18 cellular contexts compared by ENCODE assay signal in the genomic region with DNA sequence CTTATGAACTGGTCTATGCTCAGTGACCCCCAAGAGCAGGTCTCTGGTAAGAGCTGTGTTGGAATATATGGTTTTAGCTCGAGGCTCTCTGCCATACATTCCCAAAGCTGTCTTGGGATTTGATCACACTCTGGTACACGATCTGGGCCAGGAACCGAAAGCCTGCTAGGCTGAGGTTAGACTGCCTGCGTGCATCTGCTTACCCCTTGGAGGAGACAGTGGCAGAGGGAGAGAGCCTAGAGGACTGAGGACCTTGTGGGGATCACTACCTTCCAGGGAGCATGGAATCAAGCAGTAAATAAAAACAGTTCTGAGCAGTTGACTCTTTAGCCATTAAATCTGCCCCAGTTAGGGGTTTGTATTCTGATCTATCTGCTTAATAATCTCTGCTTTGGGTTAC.
DNase-seq lines count a peak whose midpoint lies in the region; ATAC-seq and TF ChIP-seq lines count a peak whose summit lies in the region.
"Had no signal": no experiment of that assay in that cellular context is flagged by ENCODE, and none has a peak within 500 bp of the region (broad histone marks: within the 10 kb centered on the region; RNA-seq: fewer than 3 reads in every experiment).

No MANE protein-coding gene starts in this region.

- peaks cover 9% of the 10 kb centered on the region; the same call in 1 of the 2 replicates for H3K9me1 ChIP-seq in IMR-90 (ENCODE audit: insufficient read depth, low read length)

- no peak overlapping the region for H4K8ac ChIP-seq in IMR-90 (ENCODE audit: low read depth in 2 of 2, low read length in 2 of 2)

- H3K36me3 ChIP-seq in IMR-90 (ENCODE audit: control insufficient read depth, insufficient read depth, low read length) (peaks cover 9% of the 10 kb centered on the region), lower lobe of right lung (no peaks in the 10 kb centered on the region)

- no peak overlapping the region for H2BK20ac ChIP-seq in IMR-90 (ENCODE audit: low read depth, low read length)

- H3K4me2 ChIP-seq in IMR-90 (ENCODE audit: low read depth, low read length), result no peak overlapping the region; the same call in 1 of the 2 replicates

- CTCF ChIA-PET in IMR-90 (lab: Yijun Ruan, JAX), result no interaction called here

- TF ChIP-seq CTCF in IMR-90 (conservative IDR thresholded peaks at IDR 0.05; ENCODE audit: low read depth, low read length) (no peak), coronary artery (IDR thresholded peaks at IDR 0.05) (no peak), lower lobe of right lung (IDR thresholded peaks at IDR 0.05) (no peak)

- no peak overlapping the region for H4K91ac ChIP-seq in IMR-90 (ENCODE audit: insufficient read depth, low read depth, low read length)

- H2BK15ac ChIP-seq in IMR-90 (ENCODE audit: low read depth, low read length), result no peak overlapping the region

- H3K9me3 Mint-ChIP-seq in stimulated activated memory B cell treated with anti-CD40 and anti-IgM and Interleukin-4, amounts not matched to agents 10 μg/mL and 1 μg/mL and 100 μg/mL, for 72 hours, result peaks cover 5% of the 10 kb centered on the region
- H3K9me3 Mint-ChIP-seq: activated naive CD4-positive, alpha-beta T cell treated with anti-CD3 and anti-CD28 coated beads, Interleukin-2, amount 10 ng/mL, durations not matched to agents 7 days and 5 days had no signal

- H3K4me1 Mint-ChIP-seq in stimulated activated memory B cell treated with anti-CD40 and anti-IgM and Interleukin-4, amounts not matched to agents 10 μg/mL and 1 μg/mL and 100 μg/mL, for 72 hours, result peaks cover 51% of the 10 kb centered on the region
- H3K4me1 Mint-ChIP-seq: activated naive CD4-positive, alpha-beta T cell treated with anti-CD3 and anti-CD28 coated beads, Interleukin-2, amount 10 ng/mL, durations not matched to agents 7 days and 5 days had no signal

- H3K4me3 ChIP-seq in IMR-90 (ENCODE audit: insufficient read depth, low read depth, low read length), result no peak overlapping the region
- H3K4me3 ChIP-seq in coronary artery, result peak overlapping the region; percentile 52
- no peak overlapping the region for H3K4me3 ChIP-seq in lower lobe of right lung
- H3K4me3 ChIP-seq: MG63 had no signal

- H2BK120ac ChIP-seq in IMR-90 (ENCODE audit: low read depth, low read length), result no peak overlapping the region

- POLR2A ChIA-PET in IMR-90 (lab: Charles Lee; ENCODE audit: unreplicated experiment), result no interaction called here

- H3K4me3 Mint-ChIP-seq in stimulated activated memory B cell treated with anti-CD40 and anti-IgM and Interleukin-4, amounts not matched to agents 10 μg/mL and 1 μg/mL and 100 μg/mL, for 72 hours, result no peak overlapping the region
- H3K4me3 Mint-ChIP-seq: activated naive CD4-positive, alpha-beta T cell treated with anti-CD3 and anti-CD28 coated beads, Interleukin-2, amount 10 ng/mL, durations not matched to agents 7 days and 5 days had no signal

- H3K4me1 ChIP-seq in IMR-90 (ENCODE audit: control insufficient read depth, insufficient read depth, low read length), result peaks cover 5% of the 10 kb centered on the region
- H3K4me1 ChIP-seq in lower lobe of right lung, result peaks cover 20% of the 10 kb centered on the region

- no peak overlapping the region for H2BK5ac ChIP-seq in IMR-90 (ENCODE audit: low read depth, low read length, poor library complexity, severe bottlenecking)

- BruUV-seq in IMR-90 (replicated peaks; lab: Mats Ljungman, UMichigan), result no TSS peak

- H3K27ac Mint-ChIP-seq in stimulated activated memory B cell treated with anti-CD40 and anti-IgM and Interleukin-4, amounts not matched to agents 10 μg/mL and 1 μg/mL and 100 μg/mL, for 72 hours, result peak overlapping the region; percentile 33
- H3K27ac Mint-ChIP-seq: activated naive CD4-positive, alpha-beta T cell treated with anti-CD3 and anti-CD28 coated beads, Interleukin-2, amount 10 ng/mL, durations not matched to agents 7 days and 5 days had no signal

- H3K79me1 ChIP-seq in IMR-90 (ENCODE audit: low read depth in 1 of 2, low read length in 2 of 2), result peaks cover 43 to 72% of the 10 kb centered on the region in 2 experiments

- 0 out of 2 replicates have a peak overlapping the region, but pooled peaks have one; percentile 35 for H3K23ac ChIP-seq in IMR-90 (ENCODE audit: low read depth, low read length)

- no peak overlapping the region for H3K18ac ChIP-seq in IMR-90 (ENCODE audit: low read depth, low read length)

- intact Hi-C loops in IMR-90 (cut with micrococcal nuclease) (no loop called here), lower lobe of right lung (cut with DNase I) (no loop called here)

- no peak for DNase-seq in IMR-90
- DNase-seq in coronary artery (ENCODE audit: low spot score), result no peak
- no peak for DNase-seq in lower lobe of right lung
- no peak for DNase-seq in HCEC 1CT
- DNase-seq in NCI-H146 (lab: John Stamatoyannopoulos, UW), result no peak
- no peak for DNase-seq in middle frontal gyrus (ENCODE audit: extremely low spot score, low spot score)
- DNase-seq: activated CD4-positive, alpha-beta T cell treated with anti-CD3 and anti-CD28 coated beads, Interleukin-2, amount 50 U/mL, for 1 hour; activated naive CD4-positive, alpha-beta T cell treated with anti-CD3 and anti-CD28 coated beads, Interleukin-2, amount 10 ng/mL, durations not matched to agents 7 days and 5 days; activated T-cell treated with anti-CD3 and anti-CD28 coated beads for 4 hours; MG63; NCI-H187 treated with DMSO at 0.1 percent for 48 hours; NCI-H446 treated with DMSO at 0.1 percent for 48 hours; OCI-M1; T1000 had no signal

- no peaks in the 10 kb centered on the region for H3K27me3 Mint-ChIP-seq in stimulated activated memory B cell treated with anti-CD40 and anti-IgM and Interleukin-4, amounts not matched to agents 10 μg/mL and 1 μg/mL and 100 μg/mL, for 72 hours
- H3K27me3 Mint-ChIP-seq: progenitor cell of endocrine pancreas had no signal

- H3K9me3 ChIP-seq in IMR-90 (ENCODE audit: control insufficient read depth, insufficient read depth, low read length) (0 out of 2 replicates have a peak, but pooled peaks cover 3% of the 10 kb centered on the region), lower lobe of right lung (peaks cover 11% of the 10 kb centered on the region)
- H3K9me3 ChIP-seq: MG63 had no signal

- no peak overlapping the region for H3K14ac ChIP-seq in IMR-90 (replicated peaks; ENCODE audit: low read depth, low read length)

- TF ChIP-seq RAD21 in IMR-90 (IDR thresholded peaks at IDR 0.05; ENCODE audit: low read length), result no peak

- in situ Hi-C loops in IMR-90 (cut with MboI; ENCODE audit: low sequenced_read_pairs), result no loop called here

- TF ChIP-seq POLR2A in IMR-90 (IDR thresholded peaks at IDR 0.05; ENCODE audit: low read depth, low read length), result no peak

- no peak overlapping the region; the same call in 1 of the 2 replicates for H3K4ac ChIP-seq in IMR-90 (ENCODE audit: low read depth, low read length)

- H4K5ac ChIP-seq in IMR-90 (ENCODE audit: low read depth, low read length), result peak overlapping the region; percentile 30

- 83% methylated on average over 1 of the region's 4 CpGs; no CpG with 5 or more reads in 1 of the 2 experiments for WGBS in IMR-90 (ENCODE audit: extremely low coverage in 2 of 2, insufficient read length in 1 of 2), 2 experiments

- no peaks in the 10 kb centered on the region for H3K27me3 ChIP-seq in IMR-90 (ENCODE audit: control insufficient read depth, insufficient read depth, low read length)
- H3K27me3 ChIP-seq in lower lobe of right lung (ENCODE audit: low read depth), result no peaks in the 10 kb centered on the region
- H3K27me3 ChIP-seq: MG63 had no signal

- dilution Hi-C loops in IMR-90 (cut with HindIII; ENCODE audit: low sequenced_read_pairs, unreplicated experiment), result no loop called here

- ATAC-seq in IMR-90 (ENCODE audit: low read depth) (no peak; the same call in 1 of the 2 replicates), lower lobe of right lung (no peak), HG03108 (IDR thresholded peaks at IDR 0.05; ENCODE audit: unreplicated experiment) (no peak)
- ATAC-seq in stimulated activated memory B cell treated with anti-CD40 and anti-IgM and Interleukin-4, amounts not matched to agents 10 μg/mL and 1 μg/mL and 100 μg/mL, for 72 hours, result no peak
- ATAC-seq: HCT116 had no signal

- H3K36me3 Mint-ChIP-seq in stimulated activated memory B cell treated with anti-CD40 and anti-IgM and Interleukin-4, amounts not matched to agents 10 μg/mL and 1 μg/mL and 100 μg/mL, for 72 hours, result peaks cover 44% of the 10 kb centered on the region
- H3K36me3 Mint-ChIP-seq: activated naive CD4-positive, alpha-beta T cell treated with anti-CD3 and anti-CD28 coated beads, Interleukin-2, amount 10 ng/mL, durations not matched to agents 7 days and 5 days had no signal

- H2AK9ac ChIP-seq in IMR-90 (replicated peaks; ENCODE audit: low read depth, low read length, poor library complexity), result peak overlapping the region; percentile 63

- no peak overlapping the region; the same call in 1 of the 2 replicates for H2AK5ac ChIP-seq in IMR-90 (ENCODE audit: low read depth, low read length)

- H4K20me1 ChIP-seq in IMR-90 (ENCODE audit: insufficient read depth, low read length), result peaks cover 5% of the 10 kb centered on the region; the same call in 1 of the 2 replicates

- H3K27ac ChIP-seq in IMR-90 (ENCODE audit: insufficient read depth, low read length), result no peak overlapping the region
- H3K27ac ChIP-seq in coronary artery, result peak overlapping the region in 1 of 2 donors; percentile 33
- H3K27ac ChIP-seq in lower lobe of right lung, result peak overlapping the region; percentile 15

- no peak overlapping the region for H3K56ac ChIP-seq in IMR-90 (ENCODE audit: extremely low read depth, insufficient read depth, low read length)

- H3K9ac ChIP-seq in IMR-90 (ENCODE audit: low read depth, low read length), result no peak overlapping the region

- H2AFZ ChIP-seq in IMR-90 (replicated peaks; ENCODE audit: low read length, poor library complexity), result no peak overlapping the region

TF ChIP-seq in IMR-90, 13 proteins besides CTCF, POLR2A, EP300 and RAD21:
- no peak for TF ChIP-seq SMC3 (IDR thresholded peaks at IDR 0.05; ENCODE audit: low read depth, low read length)
- TF ChIP-seq RFX5 (IDR thresholded peaks at IDR 0.05; ENCODE audit: low read depth, low read length), result no peak
- no peak for TF ChIP-seq MAZ (IDR thresholded peaks at IDR 0.05; ENCODE audit: borderline replicate concordance, low read depth, low read length)
- no peak for TF ChIP-seq RCOR1 (IDR thresholded peaks at IDR 0.05; ENCODE audit: insufficient replicate concordance, low read length)
- no peak for TF ChIP-seq MXI1 (IDR thresholded peaks at IDR 0.05; ENCODE audit: borderline replicate concordance, low read depth, low read length)
- TF ChIP-seq CEBPB (IDR thresholded peaks at IDR 0.05; ENCODE audit: low read depth, low read length), result no peak
- TF ChIP-seq MAFK (IDR thresholded peaks at IDR 0.05; ENCODE audit: low read depth, low read length), result no peak
- TF ChIP-seq FOS (IDR thresholded peaks at IDR 0.05; ENCODE audit: low read depth, low read length), result no peak
